23 cellular contexts compared by ENCODE assay signal in the genomic region with DNA sequence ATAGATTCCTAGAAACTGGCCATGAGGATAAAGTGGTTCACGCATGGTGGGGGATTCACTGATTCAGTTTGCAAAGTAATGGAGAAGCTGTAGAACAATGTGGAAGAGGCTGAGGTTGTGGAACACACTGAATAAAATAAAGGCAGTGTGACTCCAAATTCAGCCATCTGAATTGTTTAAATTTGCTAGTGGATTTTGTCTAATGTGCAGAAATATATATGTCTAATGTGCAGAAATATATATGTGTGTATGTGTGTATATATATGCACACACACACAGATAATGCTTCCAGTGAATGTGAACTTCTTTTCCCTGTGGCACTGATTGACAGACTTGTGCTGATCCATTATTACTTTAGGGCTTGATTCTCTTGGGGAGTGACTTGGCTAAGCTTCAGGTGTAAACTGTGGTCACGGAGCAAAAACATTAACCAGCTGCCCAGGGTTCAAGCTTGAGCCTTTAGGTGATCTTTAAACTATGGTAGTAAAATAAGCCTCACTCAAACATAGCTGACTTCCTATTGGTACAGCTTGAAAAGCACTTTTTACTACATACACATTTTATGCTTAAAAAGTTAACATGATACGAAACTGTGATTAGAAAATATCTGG. TPM values are rescaled to one million over a fixed set of nuclear protein-coding genes. Genes with fewer than 3 reads are reported as not detected.
"Had no signal": no experiment of that assay in that cellular context is flagged by ENCODE, and none has a peak within 500 bp of the region (broad histone marks: within the 10 kb centered on the region; RNA-seq: fewer than 3 reads in every experiment).

No MANE protein-coding gene starts in this region.

- H3K36me3 ChIP-seq: uterus had no signal

- H3K27ac ChIP-seq: coronary artery, epithelial cell of prostate, testis, uterus had no signal

- H3K4me1 ChIP-seq: uterus had no signal

- DNase-seq: activated CD4-positive, alpha-beta memory T cell treated with anti-CD3 and anti-CD28 coated beads, Interleukin-2, amount 10 ng/mL, durations not matched to agents 7 days and 5 days; activated CD4-positive, alpha-beta T cell treated with anti-CD3 and anti-CD28 coated beads, Interleukin-2, amount 10 ng/mL, durations not matched to agents 24 days and 14 days; activated effector memory CD4-positive, alpha-beta T cell treated with Interleukin-2 at 50 U/mL for 16 hours; activated naive CD4-positive, alpha-beta T cell treated with anti-CD3 and anti-CD28 coated beads, Interleukin-2, amount 10 ng/mL, durations not matched to agents 7 days and 5 days; activated T-cell treated with anti-CD3 and anti-CD28 coated beads, Interleukin-2, amount 50 U/mL, for 72 hours; amygdala; cerebellar nuclear complex; kidney; left ventricle myocardium superior; midbrain; natural killer cell; right cardiac atrium; stimulated activated CD4-positive, alpha-beta T cell treated with anti-CD3 and anti-CD28 coated beads, Interleukin-15, amount 100 ng/mL, for 24 hours; stimulated activated CD4-positive, alpha-beta T cell treated with anti-CD3 and anti-CD28 coated beads, Interleukin-2, amount 100 ng/mL, for 48 hours; stimulated activated CD8-positive, alpha-beta memory T cell treated with anti-CD3 and anti-CD28 coated beads, Interleukin-4, amount 100 ng/mL, for 48 hours; stimulated activated naive B cell treated with anti-CD40 and anti-IgM and Interleukin-4, amounts not matched to agents 10 μg/mL and 1 μg/mL and 100 μg/mL, for 72 hours; testis; trophoblast cell; uterus had no signal

- H3K27me3 ChIP-seq: testis, uterus had no signal

- H3K9me3 ChIP-seq: testis, uterus had no signal

- H3K4me2 ChIP-seq: smooth muscle cell had no signal

- H3K4me3 ChIP-seq: coronary artery, smooth muscle cell, testis, uterus had no signal

- ATAC-seq: activated T-cell treated with anti-CD3 and anti-CD28 coated beads, Interleukin-2, amount 50 U/mL, for 72 hours; left ventricle myocardium superior; natural killer cell; right cardiac atrium; stimulated activated naive B cell treated with anti-CD40 and anti-IgM and Interleukin-4, amounts not matched to agents 10 μg/mL and 1 μg/mL and 100 μg/mL, for 72 hours had no signal

RNA-seq across cellular contexts. Expression of gene FAM47E, which starts 58.5 kb away (rescaled TPM):
- total RNA-seq: activated CD4-positive, alpha-beta memory T cell treated with anti-CD3 and anti-CD28 coated beads, Interleukin-2, amount 10 ng/mL, durations not matched to agents 7 days and 5 days; activated CD4-positive, alpha-beta T cell treated with anti-CD3 and anti-CD28 coated beads, Interleukin-2, amount 10 ng/mL, durations not matched to agents 24 days and 14 days; activated T-cell treated with anti-CD3 and anti-CD28 coated beads, Interleukin-2, amount 50 U/mL, for 72 hours; T-helper 2 cell treated with Interferon-gamma antibody and Interleukin-4, amounts not matched to agents 100 ng/mL and 5 ng/mL, for 36 hours had no signal
